Comparison of ENCODE assay signal across 8 cellular contexts in the genomic region with DNA sequence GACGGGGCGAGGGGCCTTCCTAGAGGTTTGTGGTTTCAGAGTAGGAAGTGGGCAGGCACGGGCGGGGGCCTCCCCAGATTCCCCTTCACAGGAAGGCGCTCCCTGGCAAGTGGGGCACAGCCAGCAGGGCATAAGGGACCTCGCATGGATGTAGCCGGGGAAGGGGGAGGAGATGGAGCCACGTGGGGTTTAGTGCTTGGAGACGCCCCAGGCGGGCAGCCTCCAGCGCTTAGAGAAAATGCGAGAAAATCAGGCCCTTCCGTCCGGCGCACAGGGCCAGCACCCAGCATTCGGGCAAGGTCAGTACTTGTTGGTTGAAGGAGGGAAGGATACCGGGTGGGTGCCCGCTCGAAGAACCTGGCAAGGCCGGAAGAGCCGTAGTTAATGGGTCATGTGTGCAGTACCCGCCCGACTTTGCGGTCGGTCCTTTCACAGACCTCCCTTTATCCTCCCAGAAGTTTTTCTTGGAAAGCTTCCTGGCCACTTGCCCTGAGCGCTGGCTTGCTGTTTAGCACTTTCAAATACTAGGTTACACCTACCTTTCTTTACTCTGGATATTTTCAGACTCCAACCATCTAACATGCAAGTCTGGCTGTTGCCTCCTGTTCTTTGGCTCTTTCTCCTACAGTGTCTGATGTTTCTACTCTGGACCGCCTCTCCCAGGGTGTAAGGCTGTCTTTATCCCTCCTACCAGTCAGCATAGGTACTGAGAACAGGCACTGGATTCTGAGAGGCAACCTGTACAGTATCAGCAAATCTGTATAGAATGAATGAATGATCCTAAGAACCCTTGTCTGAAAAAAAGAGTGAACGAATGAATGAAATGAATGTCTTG.
DNase-seq lines count a peak whose midpoint lies in the region; ATAC-seq lines count a peak whose summit lies in the region.

No MANE protein-coding gene starts in this region.

- H3K79me2 ChIP-seq in ACC112 (ENCODE audit: control insufficient read depth, insufficient read depth, low read length, unreplicated experiment), result no peaks in the 10 kb centered on the region

- DNase-seq in cerebellar cortex (ENCODE audit: low spot score) (peak; percentile 23), medulla oblongata (ENCODE audit: extremely low spot score) (peak; percentile 48), GDM1 (lab: John Stamatoyannopoulos, UW) (no peak), iPS-NIHi7 (ENCODE audit: extremely low spot score) (no peak), SW 1271 (lab: John Stamatoyannopoulos, UW) (no peak)

- peaks cover 94% of the 10 kb centered on the region for H3K27me3 ChIP-seq in ACC112 (ENCODE audit: insufficient read depth, low read length)
- H3K27me3 ChIP-seq in HUES6 (ENCODE audit: control insufficient read depth, insufficient read depth, low read length), result peaks cover 56% of the 10 kb centered on the region

- H3K4me1 ChIP-seq in ACC112 (ENCODE audit: control insufficient read depth, insufficient read depth, low read length, unreplicated experiment), result peaks cover 10% of the 10 kb centered on the region
- peaks cover 18% of the 10 kb centered on the region for H3K4me1 ChIP-seq in HUES6 (ENCODE audit: control insufficient read depth, insufficient read depth, low read length)

- H3K9ac ChIP-seq in HUES6 (ENCODE audit: low read length), result no peak overlapping the region

- H3K4me3 ChIP-seq in ACC112 (ENCODE audit: low read depth, low read length), result peak overlapping the region; percentile 68
- H3K4me3 ChIP-seq in HUES6 (ENCODE audit: low read depth, low read length), result peak overlapping the region; percentile 54

- H3K27ac ChIP-seq in ACC112 (ENCODE audit: low read depth, low read length), result no peak overlapping the region
- no peak overlapping the region for H3K27ac ChIP-seq in HUES6 (ENCODE audit: low read depth, low read length)

- no peaks in the 10 kb centered on the region for H3K9me3 ChIP-seq in HUES6 (ENCODE audit: control insufficient read depth, insufficient read depth, low read depth, low read length)

- H2AFZ ChIP-seq in ACC112 (ENCODE audit: low read length, unreplicated experiment), result peak overlapping the region; percentile 52

- H3K36me3 ChIP-seq in ACC112 (ENCODE audit: insufficient read depth, low read length) (no peaks in the 10 kb centered on the region), HUES6 (ENCODE audit: control insufficient read depth, insufficient read depth, low read length) (no peaks in the 10 kb centered on the region)

- no peak for ATAC-seq in GM18502 (IDR thresholded peaks at IDR 0.05; ENCODE audit: poor library complexity, unreplicated experiment)

Comparison
In these comparisons a context has a peak if more than half of its experiments do, and no peak if none do; other contexts are left out.
1. DNase-seq: peak in cerebellar cortex (single experiment) and medulla oblongata (single experiment); none in GDM1 (single experiment), iPS-NIHi7 (single experiment) and SW 1271 (0 of 2).